In genomic region chr22:39265143-39265542, GRCh38 we compare ENCODE assay signal across 18 cellular contexts.
"Had no signal": no experiment of that assay in that cellular context is flagged by ENCODE, and none has a peak within 500 bp of the region (broad histone marks: within the 10 kb centered on the region; RNA-seq: fewer than 3 reads in every experiment).

No MANE protein-coding gene starts in this region.

- DNase-seq: activated CD4-positive, alpha-beta T cell treated with anti-CD3 and anti-CD28 coated beads for 48 hours; activated CD8-positive, alpha-beta memory T cell treated with anti-CD3 and anti-CD28 coated beads, Interleukin-2, amount 50 U/mL, for 4 hours; activated CD8-positive, alpha-beta T cell treated with anti-CD3 and anti-CD28 coated beads, Interleukin-2, amount 10 ng/mL, durations not matched to agents 7 days and 5 days; activated naive CD4-positive, alpha-beta T cell; activated naive CD8-positive, alpha-beta T cell treated with anti-CD3 and anti-CD28 coated beads, Interleukin-2, amount 10 ng/mL, durations not matched to agents 7 days and 5 days; brain microvascular endothelial cell; cortex of kidney; effector CD8-positive, alpha-beta T cell; esophagus squamous epithelium; foreskin fibroblast; mesenchymal stem cell; natural killer cell; occipital lobe; small intestine; stimulated activated CD4-positive, alpha-beta T cell treated with anti-CD3 and anti-CD28 coated beads, Interleukin-4, amount 100 ng/mL, for 24 hours; stomach; thyroid gland had no signal

- H3K4me3 Mint-ChIP-seq: activated CD8-positive, alpha-beta T cell treated with anti-CD3 and anti-CD28 coated beads, Interleukin-2, amount 10 ng/mL, durations not matched to agents 7 days and 5 days; activated naive CD8-positive, alpha-beta T cell treated with anti-CD3 and anti-CD28 coated beads, Interleukin-2, amount 10 ng/mL, durations not matched to agents 7 days and 5 days; natural killer cell; WTC11 had no signal

- H3K36me3 ChIP-seq: brain microvascular endothelial cell, esophagus squamous epithelium, stomach, thyroid gland had no signal

- H3K4me3 ChIP-seq: esophagus squamous epithelium, stomach, thyroid gland had no signal

- H3K9me3 ChIP-seq: thyroid gland had no signal

- H3K27me3 ChIP-seq: brain microvascular endothelial cell, esophagus squamous epithelium, stomach, thyroid gland had no signal

- H3K4me1 Mint-ChIP-seq: natural killer cell had no signal

- H3K4me1 ChIP-seq: esophagus squamous epithelium, stomach had no signal

- ATAC-seq: activated CD8-positive, alpha-beta T cell treated with anti-CD3 and anti-CD28 coated beads, Interleukin-2, amount 10 ng/mL, durations not matched to agents 7 days and 5 days; natural killer cell; WTC11 had no signal

- H3K27me3 Mint-ChIP-seq: activated naive CD8-positive, alpha-beta T cell treated with anti-CD3 and anti-CD28 coated beads, Interleukin-2, amount 10 ng/mL, durations not matched to agents 7 days and 5 days had no signal

- H3K9me3 Mint-ChIP-seq: activated naive CD8-positive, alpha-beta T cell treated with anti-CD3 and anti-CD28 coated beads, Interleukin-2, amount 10 ng/mL, durations not matched to agents 7 days and 5 days; natural killer cell had no signal

- H3K36me3 Mint-ChIP-seq: activated naive CD8-positive, alpha-beta T cell treated with anti-CD3 and anti-CD28 coated beads, Interleukin-2, amount 10 ng/mL, durations not matched to agents 7 days and 5 days; natural killer cell; WTC11 had no signal

- H3K27ac Mint-ChIP-seq: activated CD8-positive, alpha-beta T cell treated with anti-CD3 and anti-CD28 coated beads, Interleukin-2, amount 10 ng/mL, durations not matched to agents 7 days and 5 days; activated naive CD8-positive, alpha-beta T cell treated with anti-CD3 and anti-CD28 coated beads, Interleukin-2, amount 10 ng/mL, durations not matched to agents 7 days and 5 days; natural killer cell; WTC11 had no signal

- H3K27ac ChIP-seq: brain microvascular endothelial cell, thyroid gland had no signal
